22 cellular contexts compared by ENCODE assay signal in genomic region chr4:137934046-137934445, GRCh38.
DNase-seq lines count a peak whose midpoint lies in the region; FAIRE-seq and TF ChIP-seq lines count a peak whose summit lies in the region.
"Had no signal": no experiment of that assay in that cellular context is flagged by ENCODE, and none has a peak within 500 bp of the region (broad histone marks: within the 10 kb centered on the region; RNA-seq: fewer than 3 reads in every experiment).

No MANE protein-coding gene starts in this region.

- peaks cover 13% of the 10 kb centered on the region for H3K4me1 Mint-ChIP-seq in mesothelial cell of epicardium
- H3K4me1 Mint-ChIP-seq: B cell had no signal

- peak overlapping the region; percentile 7 for H3K27ac Mint-ChIP-seq in mesothelial cell of epicardium
- H3K27ac Mint-ChIP-seq: B cell; CD4-positive, alpha-beta T cell; CD8-positive, alpha-beta T cell had no signal

- H3K27ac ChIP-seq in HEK293 (ENCODE audit: extremely low read depth, low read depth, low read length) (no peak overlapping the region), SK-N-MC (0 out of 2 replicates have a peak overlapping the region, but pooled peaks have one; percentile 51), kidney (ENCODE audit: low read depth in 2 of 2, low read length in 2 of 2) (no peak overlapping the region)
- H3K27ac ChIP-seq: BLaER1 treated with 17β-estradiol and CSF1 and Interleukin-3, amounts not matched to agents 10 nM and 100 nM; C4-2B had no signal

- POLR2A ChIA-PET in HEK293 (lab: Yijun Ruan, JAX): no interaction called here

- H3K9me3 ChIP-seq in HEK293 (ENCODE audit: control insufficient read depth, insufficient read depth, low read depth, low read length) (no peaks in the 10 kb centered on the region), SK-N-MC (ENCODE audit: low read depth, low read length) (no peaks in the 10 kb centered on the region), kidney (ENCODE audit: control insufficient read depth in 1 of 2, low read length in 2 of 2) (no peaks in the 10 kb centered on the region)
- H3K9me3 ChIP-seq: BLaER1 treated with 17β-estradiol and CSF1 and Interleukin-3, amounts not matched to agents 10 nM and 100 nM; Caco-2 had no signal

- peaks cover 16% of the 10 kb centered on the region for H3K9me3 Mint-ChIP-seq in mesothelial cell of epicardium

- TF ChIP-seq POLR2A in erythroblast (IDR thresholded peaks at IDR 0.05; ENCODE audit: low read length): no peak

- H3K4me3 ChIP-seq in HEK293 (ENCODE audit: low read depth, low read length): no peak overlapping the region
- 0 out of 2 replicates have a peak overlapping the region, but pooled peaks have one; percentile 18 for H3K4me3 ChIP-seq in SK-N-MC
- no peak overlapping the region for H3K4me3 ChIP-seq in kidney (ENCODE audit: low read length in 2 of 2)
- H3K4me3 ChIP-seq: BLaER1 treated with 17β-estradiol and CSF1 and Interleukin-3, amounts not matched to agents 10 nM and 100 nM had no signal

- CTCF ChIA-PET in HEK293 (lab: Yijun Ruan, JAX): no interaction called here

- no peak overlapping the region for H3K4me3 Mint-ChIP-seq in mesothelial cell of epicardium
- H3K4me3 Mint-ChIP-seq: B cell; CD4-positive, alpha-beta T cell; CD8-positive, alpha-beta T cell had no signal

- H3K27me3 Mint-ChIP-seq in mesothelial cell of epicardium (ENCODE audit: low read depth): no peaks in the 10 kb centered on the region
- H3K27me3 Mint-ChIP-seq: B cell; CD4-positive, alpha-beta T cell had no signal

- no peaks in the 10 kb centered on the region for H3K36me3 Mint-ChIP-seq in mesothelial cell of epicardium
- H3K36me3 Mint-ChIP-seq: CD8-positive, alpha-beta T cell had no signal

- DNase-seq in OCI-M1 (lab: John Stamatoyannopoulos, UW) (peak; percentile 20), SK-N-MC (ENCODE audit: low read depth, low spot score) (no peak), mesothelial cell of epicardium (ENCODE audit: low spot score in 2 of 2, unreplicated experiment in 2 of 2) (no peak), kidney (no peak), hepatic stellate cell (ENCODE audit: low spot score) (no peak), erythroblast (lab: John Stamatoyannopoulos, UW) (no peak), NCI-H1105 (lab: John Stamatoyannopoulos, UW) (no peak)
- DNase-seq: 8988T; AML-193; Caco-2; Calu3; CD4-positive, alpha-beta T cell; CD8-positive, alpha-beta T cell; DMS79 treated with DMSO at 0.1 percent for 48 hours; GF-D8 had no signal

- H3K9ac ChIP-seq in SK-N-MC (ENCODE audit: insufficient read length): peak overlapping the region; percentile 19
- no peak overlapping the region for H3K9ac ChIP-seq in kidney (ENCODE audit: low read length in 2 of 2)
- H3K9ac ChIP-seq: BLaER1 treated with 17β-estradiol and CSF1 and Interleukin-3, amounts not matched to agents 10 nM and 100 nM had no signal

- intact Hi-C loops in kidney (cut with DNase I): no loop called here

- H3K4me1 ChIP-seq in HEK293 (ENCODE audit: control insufficient read depth, insufficient read depth, low read length) (0 out of 2 replicates have a peak, but pooled peaks cover 3% of the 10 kb centered on the region), kidney (ENCODE audit: control insufficient read depth in 1 of 2, insufficient read depth in 1 of 2, low read depth in 1 of 2, low read length in 2 of 2) (no peaks in the 10 kb centered on the region)
- H3K4me1 ChIP-seq: BLaER1 treated with 17β-estradiol and CSF1 and Interleukin-3, amounts not matched to agents 10 nM and 100 nM; Caco-2 had no signal

- TF ChIP-seq CTCF in HEK293 (tag by site-specific recombination; IDR thresholded peaks at IDR 0.05) (no peak), mesothelial cell of epicardium (IDR thresholded peaks at IDR 0.05; ENCODE audit: unreplicated experiment) (no peak), kidney (IDR thresholded peaks at IDR 0.05; ENCODE audit: borderline replicate concordance, extremely low read depth, insufficient read depth) (no peak)

- FAIRE-seq in kidney (lab: Jason Lieb, UNC): no peak
- FAIRE-seq: D721Med, GM12891, GM19239 had no signal

- H3K36me3 ChIP-seq in HEK293 (ENCODE audit: control insufficient read depth in 2 of 2, insufficient read depth in 1 of 2, low read length in 2 of 2): no peaks in the 10 kb centered on the region
- no peaks in the 10 kb centered on the region for H3K36me3 ChIP-seq in SK-N-MC (ENCODE audit: insufficient read depth, low read length)
- no peaks in the 10 kb centered on the region for H3K36me3 ChIP-seq in kidney (ENCODE audit: control insufficient read depth in 1 of 2, insufficient read depth in 2 of 2, low read length in 2 of 2)
- H3K36me3 ChIP-seq: BLaER1 treated with 17β-estradiol and CSF1 and Interleukin-3, amounts not matched to agents 10 nM and 100 nM had no signal

TF ChIP-seq in HEK293, 187 proteins besides CTCF, POLR2A, EP300 and RAD21 (continues in another document):
- TF ChIP-seq ZNF223 (tag by site-specific recombination; IDR thresholded peaks at IDR 0.05): no peak
- TF ChIP-seq FEZF1 (tag by site-specific recombination; IDR thresholded peaks at IDR 0.05): 0 out of 2 replicates have a peak, but pooled peaks have one; percentile 35
- no peak for TF ChIP-seq ZSCAN5A (tag by site-specific recombination; IDR thresholded peaks at IDR 0.05)
- no peak for TF ChIP-seq ZNF670 (tag by site-specific recombination; IDR thresholded peaks at IDR 0.05; ENCODE audit: low read depth)
- no peak for TF ChIP-seq ZNF335 (tag by site-specific recombination; conservative IDR thresholded peaks at IDR 0.05)
- TF ChIP-seq ZSCAN18 (tag by site-specific recombination; IDR thresholded peaks at IDR 0.05): no peak
- TF ChIP-seq ZNF704 (tag by site-specific recombination; IDR thresholded peaks at IDR 0.05): no peak
- TF ChIP-seq ZNF362 (tag by site-specific recombination; IDR thresholded peaks at IDR 0.05): no peak
- TF ChIP-seq ZNF791 (tag by site-specific recombination; IDR thresholded peaks at IDR 0.05): no peak
- no peak for TF ChIP-seq ZNF202 (tag by site-specific recombination; IDR thresholded peaks at IDR 0.05; ENCODE audit: borderline replicate concordance)
- peak; percentile 24; the same call in 1 of the 2 replicates for TF ChIP-seq PRDM6 (tag by site-specific recombination; IDR thresholded peaks at IDR 0.05)
- TF ChIP-seq HOXC10 (CRISPR knock-in tag; IDR thresholded peaks at IDR 0.05): no peak
